2 cellular contexts compared by ENCODE assay signal in the genomic region with DNA sequence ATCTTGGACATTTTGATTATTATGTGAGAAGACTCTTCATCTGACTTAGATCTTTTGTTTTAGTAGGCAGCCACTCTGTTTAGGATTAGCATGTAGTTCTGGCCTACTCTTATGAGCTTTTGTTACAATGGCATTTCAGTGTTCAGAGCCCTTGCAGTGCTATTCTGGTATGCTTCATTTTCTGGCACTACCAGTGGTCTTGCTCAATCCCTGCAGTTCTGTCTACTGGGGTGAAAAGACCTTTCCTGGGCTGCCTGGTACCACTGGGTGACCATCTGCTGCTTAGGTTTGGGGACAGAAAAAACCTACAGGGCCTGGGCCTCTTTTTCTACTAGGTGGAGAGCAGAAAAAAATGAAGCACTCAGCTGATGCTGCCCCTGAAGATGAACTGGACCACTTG.
TF ChIP-seq lines count a peak whose summit lies in the region.

No MANE protein-coding gene starts in this region.

TF ChIP-seq in IMR-90, 13 proteins besides CTCF, POLR2A, EP300 and RAD21:
- TF ChIP-seq FOS (IDR thresholded peaks at IDR 0.05; ENCODE audit: low read depth, low read length) (no peak), RCOR1 (IDR thresholded peaks at IDR 0.05; ENCODE audit: insufficient replicate concordance, low read length) (no peak), SMC3 (IDR thresholded peaks at IDR 0.05; ENCODE audit: low read depth, low read length) (no peak), CEBPB (IDR thresholded peaks at IDR 0.05; ENCODE audit: low read depth, low read length) (peak; percentile 69)
- TF ChIP-seq, protein P1, sequence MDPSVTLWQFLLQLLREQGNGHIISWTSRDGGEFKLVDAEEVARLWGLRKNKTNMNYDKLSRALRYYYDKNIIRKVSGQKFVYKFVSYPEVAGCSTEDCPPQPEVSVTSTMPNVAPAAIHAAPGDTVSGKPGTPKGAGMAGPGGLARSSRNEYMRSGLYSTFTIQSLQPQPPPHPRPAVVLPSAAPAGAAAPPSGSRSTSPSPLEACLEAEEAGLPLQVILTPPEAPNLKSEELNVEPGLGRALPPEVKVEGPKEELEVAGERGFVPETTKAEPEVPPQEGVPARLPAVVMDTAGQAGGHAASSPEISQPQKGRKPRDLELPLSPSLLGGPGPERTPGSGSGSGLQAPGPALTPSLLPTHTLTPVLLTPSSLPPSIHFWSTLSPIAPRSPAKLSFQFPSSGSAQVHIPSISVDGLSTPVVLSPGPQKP (IDR thresholded peaks at IDR 0.05; ENCODE audit: borderline replicate concordance, low read depth, low read length): no peak

TF ChIP-seq in H1, 55 proteins besides CTCF, POLR2A, EP300 and RAD21:
- TF ChIP-seq SRF (IDR thresholded peaks at IDR 0.05; ENCODE audit: low read depth, low read length) (no peak), MAX (IDR thresholded peaks at IDR 0.05) (no peak), TEAD4 (IDR thresholded peaks at IDR 0.05; ENCODE audit: low read depth, low read length) (no peak), RXRA (IDR thresholded peaks at IDR 0.05; ENCODE audit: insufficient read depth, low read depth, low read length) (no peak), TAF7 (optimal IDR thresholded peaks at IDR 0.05; ENCODE audit: borderline replicate concordance, low read depth, low read length) (no peak), HDAC2 (IDR thresholded peaks at IDR 0.05; ENCODE audit: borderline replicate concordance in 1 of 2, low read depth in 2 of 2, low read length in 2 of 2) (no peak), CHD7 (IDR thresholded peaks at IDR 0.05; ENCODE audit: insufficient replicate concordance, low read length) (no peak), POU5F1 (IDR thresholded peaks at IDR 0.05; ENCODE audit: low read depth, low read length) (no peak), USF2 (IDR thresholded peaks at IDR 0.05; ENCODE audit: low read length) (no peak), RNF2 (IDR thresholded peaks at IDR 0.05; ENCODE audit: borderline replicate concordance, low read depth, low read length, missing control alignments, poor library complexity, severe bottlenecking) (no peak), RFX5 (IDR thresholded peaks at IDR 0.05; ENCODE audit: borderline replicate concordance, low read depth, low read length) (no peak), PHF8 (conservative IDR thresholded peaks at IDR 0.05; ENCODE audit: low read depth, low read length) (no peak), SP1 (IDR thresholded peaks at IDR 0.05; ENCODE audit: low read depth, low read length) (no peak), ZNF274 (IDR thresholded peaks at IDR 0.05; ENCODE audit: borderline replicate concordance, extremely low read depth, low read length) (no peak), TAF1 (IDR thresholded peaks at IDR 0.05; ENCODE audit: low read depth, low read length) (no peak)
- TF ChIP-seq, protein P2, sequence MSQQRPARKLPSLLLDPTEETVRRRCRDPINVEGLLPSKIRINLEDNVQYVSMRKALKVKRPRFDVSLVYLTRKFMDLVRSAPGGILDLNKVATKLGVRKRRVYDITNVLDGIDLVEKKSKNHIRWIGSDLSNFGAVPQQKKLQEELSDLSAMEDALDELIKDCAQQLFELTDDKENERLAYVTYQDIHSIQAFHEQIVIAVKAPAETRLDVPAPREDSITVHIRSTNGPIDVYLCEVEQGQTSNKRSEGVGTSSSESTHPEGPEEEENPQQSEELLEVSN (IDR thresholded peaks at IDR 0.05): no peak
TF ChIP-seq in H1: peak in this region for 0.
